ENCODE assay signal across 9 cellular contexts in the genomic region with DNA sequence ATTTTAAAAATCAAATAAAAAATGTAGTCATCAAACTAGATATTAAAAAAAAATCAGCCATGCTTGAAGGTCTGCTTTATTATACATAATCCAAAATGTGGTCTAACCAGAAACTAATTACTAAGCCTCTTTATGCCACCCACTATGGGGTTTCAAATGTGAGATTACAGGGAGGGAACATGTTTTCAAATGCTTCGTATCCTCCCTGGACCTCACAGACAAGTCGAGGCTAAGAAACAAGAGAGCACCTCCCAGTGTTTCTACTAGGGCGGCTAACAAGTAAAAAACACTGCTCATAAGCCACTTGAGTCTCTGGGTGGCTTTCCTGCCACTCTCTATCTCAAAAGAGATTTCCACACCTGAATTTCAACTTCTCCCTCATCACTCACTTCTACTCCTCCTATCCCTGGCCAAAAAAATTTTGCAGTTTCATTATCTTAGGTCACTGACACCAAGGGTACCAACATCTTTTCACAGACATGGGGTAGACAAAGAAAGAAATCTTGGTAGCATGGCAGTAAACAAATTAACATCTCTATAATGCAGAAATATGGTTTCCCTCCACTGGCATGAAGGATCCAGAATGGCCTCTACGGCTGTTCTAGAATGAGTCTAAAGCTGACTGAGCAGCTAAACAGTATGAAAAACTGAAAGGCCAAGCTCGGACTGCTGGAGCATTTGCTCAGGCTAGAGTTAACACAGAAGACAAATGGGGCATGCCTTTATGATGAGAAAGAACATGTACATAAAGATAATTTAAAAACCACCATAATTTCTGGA. TPM values are rescaled to one million over a fixed set of nuclear protein-coding genes. Genes with fewer than 3 reads are reported as not detected.
DNase-seq lines count a peak whose midpoint lies in the region; ATAC-seq, FAIRE-seq and TF ChIP-seq lines count a peak whose summit lies in the region.
"Had no signal": no experiment of that assay in that cellular context is flagged by ENCODE, and none has a peak within 500 bp of the region (broad histone marks: within the 10 kb centered on the region; RNA-seq: fewer than 3 reads in every experiment).

No MANE protein-coding gene starts in this region.

- H3K27me3 ChIP-seq in left ventricle myocardium inferior (ENCODE audit: low read depth) (no peaks in the 10 kb centered on the region), H1 (replicated peaks in 1 of 4; ENCODE audit: control insufficient read depth in 3 of 4, extremely low read depth in 1 of 4, insufficient read depth in 3 of 4, low read length in 3 of 4) (no peaks in the 10 kb centered on the region), muscle layer of duodenum (ENCODE audit: low read depth, low read length) (no peaks in the 10 kb centered on the region), aorta (ENCODE audit: control insufficient read depth in 1 of 2, insufficient read depth in 2 of 2, low read length in 1 of 2) (no peaks in the 10 kb centered on the region)
- H3K27me3 ChIP-seq: MG63 had no signal

- FAIRE-seq in H1 (lab: Jason Lieb, UNC), result no peak

- no peak overlapping the region for H2BK20ac ChIP-seq in H1 (ENCODE audit: low read length)

- CTCF ChIA-PET in H1 (lab: Charles Lee; ENCODE audit: partially characterized antibody), result interaction anchor here (1.3 kb wide), 1 partner anchor 20 kb away, joined by 3 read pairs; no protein-coding TSS in a partner anchor

- H3K9me3 ChIP-seq in left ventricle myocardium inferior (replicated peaks), result peaks cover 8% of the 10 kb centered on the region
- H3K9me3 ChIP-seq in H1 (ENCODE audit: insufficient read depth in 2 of 2, low read depth in 1 of 2, low read length in 1 of 2), result no peaks in the 10 kb centered on the region
- H3K9me3 ChIP-seq in muscle layer of duodenum (ENCODE audit: control insufficient read depth in 1 of 2, low read length in 2 of 2), result no peaks in the 10 kb centered on the region
- H3K9me3 ChIP-seq in aorta (ENCODE audit: control insufficient read depth, low read length), result no peaks in the 10 kb centered on the region
- H3K9me3 ChIP-seq: MG63 had no signal

- H3K36me3 ChIP-seq in left ventricle myocardium inferior (peaks cover 33% of the 10 kb centered on the region), H1 (ENCODE audit: control insufficient read depth in 2 of 4, insufficient read depth in 4 of 4, low read length in 3 of 4) (peaks cover 4 to 23% (median 8%) of the 10 kb centered on the region in 4 experiments; a peak in 7 of 8 replicates), muscle layer of duodenum (ENCODE audit: control insufficient read depth in 1 of 2, insufficient read depth in 2 of 2, low read length in 2 of 2) (peaks cover 4 to 35% of the 10 kb centered on the region in 2 donors), aorta (ENCODE audit: control insufficient read depth in 1 of 2, insufficient read depth in 2 of 2, low read length in 1 of 2) (no peaks in the 10 kb centered on the region)

- no peak overlapping the region for H2AFZ ChIP-seq in H1 (ENCODE audit: low read length)

- no peak for ATAC-seq in aorta (ENCODE audit: low FRiP score)

- peaks cover 79% of the 10 kb centered on the region for H3K4me1 ChIP-seq in left ventricle myocardium inferior
- no peaks in the 10 kb centered on the region; a peak in 3 of 7 replicates for H3K4me1 ChIP-seq in H1 (replicated peaks in 1 of 4; ENCODE audit: control insufficient read depth in 3 of 4, insufficient read depth in 4 of 4, low read length in 3 of 4)
- peaks cover 27 to 29% of the 10 kb centered on the region in 2 donors for H3K4me1 ChIP-seq in muscle layer of duodenum (ENCODE audit: control insufficient read depth in 1 of 2, insufficient read depth in 2 of 2, low read length in 2 of 2)
- peaks cover 4 to 5% of the 10 kb centered on the region in 2 donors for H3K4me1 ChIP-seq in aorta (ENCODE audit: control insufficient read depth in 1 of 2, insufficient read depth in 2 of 2, low read length in 2 of 2)

- DNase-seq in left ventricle myocardium inferior (no peak), cardiac septum (ENCODE audit: low spot score) (no peak), H1 (ENCODE audit: low read depth in 1 of 2, low spot score in 2 of 2) (no peak), aorta (no peak), SK-N-DZ (ENCODE audit: low spot score) (no peak), SHP77 (lab: John Stamatoyannopoulos, UW) (no peak), MV-4-11 (lab: John Stamatoyannopoulos, UW) (no peak)
- DNase-seq: MG63 had no signal

- intact Hi-C loops in left ventricle myocardium inferior (cut with micrococcal nuclease) (no loop called here), cardiac septum (cut with DNase I) (no loop called here), aorta (cut with DNase I) (loop anchor here in 1 of 2 donors (5.0 kb wide), 1 partner anchor 56 kb away; no protein-coding TSS in a partner anchor)

- H4K8ac ChIP-seq in H1 (ENCODE audit: extremely low read depth, insufficient read depth, low read length), result no peak overlapping the region

- WGBS in H1 (ENCODE audit: extremely low coverage in 1 of 2, insufficient coverage in 1 of 2, insufficient read length in 1 of 2, insufficient replicate concordance in 2 of 2, low coverage in 1 of 2, low lambda C conversion rate in 2 of 2, missing lambda C conversion rate in 1 of 2), 2 experiments, result 92% methylated on average over 5 of the region's 5 CpGs; no CpG with 5 or more reads in 1 of the 2 experiments
- WGBS in aorta, 2 donors, result 53 to 54% methylated on average over 5 of the region's 5 CpGs

- no peak overlapping the region for H3K14ac ChIP-seq in H1 (ENCODE audit: insufficient read length)

- no peak overlapping the region for H2BK15ac ChIP-seq in H1 (ENCODE audit: low read length)

- no peak overlapping the region for H3K4ac ChIP-seq in H1 (replicated peaks; ENCODE audit: insufficient read length, low read depth, low read length)

- H3K23me2 ChIP-seq in H1 (ENCODE audit: low read depth, low read length), result no peaks in the 10 kb centered on the region

- TF ChIP-seq CTCF in left ventricle myocardium inferior (IDR thresholded peaks at IDR 0.05; ENCODE audit: borderline replicate concordance) (no peak), H1 (IDR thresholded peaks at IDR 0.05; ENCODE audit: control extremely low read depth in 1 of 3, insufficient read depth in 1 of 3, low read depth in 1 of 3, low read length in 3 of 3) (no peak)

- H4K20me1 ChIP-seq in H1 (replicated peaks in 1 of 2; ENCODE audit: control insufficient read depth in 1 of 2, insufficient read depth in 2 of 2, low read length in 2 of 2), result no peaks in the 10 kb centered on the region

- TF ChIP-seq POLR2A in H1 (IDR thresholded peaks at IDR 0.05; ENCODE audit: control extremely low read depth in 1 of 2, low read depth in 2 of 2, low read length in 2 of 2), result no peak

- no peak for TF ChIP-seq RAD21 in H1 (IDR thresholded peaks at IDR 0.05 in 1 of 2, conservative IDR thresholded peaks at IDR 0.05 in 1 of 2; ENCODE audit: low read depth in 2 of 2, low read length in 2 of 2)

- peak overlapping the region; percentile 83 for H3K27ac ChIP-seq in left ventricle myocardium inferior (replicated peaks)
- H3K27ac ChIP-seq in H1 (ENCODE audit: low read depth, low read length), result no peak overlapping the region
- H3K27ac ChIP-seq in muscle layer of duodenum (ENCODE audit: low read length), result peak overlapping the region; percentile 88
- H3K27ac ChIP-seq in aorta (ENCODE audit: low read depth in 1 of 2, low read length in 2 of 2), result peak overlapping the region; percentile 33 to 86

- H3K4me3 ChIP-seq in left ventricle myocardium inferior (no peak overlapping the region), H1 (ENCODE audit: extremely low read depth in 1 of 4, insufficient read depth in 2 of 4, low read depth in 3 of 4, low read length in 4 of 4) (no peak overlapping the region), muscle layer of duodenum (ENCODE audit: low read depth in 1 of 2, low read length in 2 of 2) (peak overlapping the region in 1 of 2 donors; percentile 1), aorta (ENCODE audit: low read length in 2 of 2) (peak overlapping the region in 1 of 2 donors; percentile 41)
- H3K4me3 ChIP-seq: MG63 had no signal

- H4K91ac ChIP-seq in H1 (replicated peaks; ENCODE audit: insufficient read length, low read length), result no peak overlapping the region

- H2AK5ac ChIP-seq in H1 (ENCODE audit: low read depth, low read length), result no peak overlapping the region

- no peak overlapping the region for H3K56ac ChIP-seq in H1 (replicated peaks; ENCODE audit: insufficient read length, low read depth, low read length)

- TF ChIP-seq EP300 in H1 (IDR thresholded peaks at IDR 0.05; ENCODE audit: borderline replicate concordance in 1 of 2, low read depth in 2 of 2, low read length in 2 of 2), result no peak

- H2BK12ac ChIP-seq in H1 (ENCODE audit: low read depth, low read length), result no peak overlapping the region

- H3K23ac ChIP-seq in H1 (ENCODE audit: insufficient read length), result no peak overlapping the region

- POLR2A ChIA-PET in H1 (lab: Charles Lee; ENCODE audit: partially characterized antibody), result interaction anchor here (0.6 kb wide), 1 partner anchor 192 kb away, joined by 3 read pairs; no protein-coding TSS in a partner anchor

- no peaks in the 10 kb centered on the region for H3K79me1 ChIP-seq in H1 (ENCODE audit: low read depth, low read length)

- H3K79me2 ChIP-seq in H1 (ENCODE audit: control insufficient read depth in 1 of 2, insufficient read depth in 2 of 2, low read length in 2 of 2), result no peaks in the 10 kb centered on the region

- no peak overlapping the region for H2BK5ac ChIP-seq in H1 (ENCODE audit: low read depth, low read length)

- H3K18ac ChIP-seq in H1 (ENCODE audit: extremely low read depth, low read length), result 0 out of 2 replicates have a peak overlapping the region, but pooled peaks have one; percentile 43

- no peak overlapping the region for H2BK120ac ChIP-seq in H1 (replicated peaks; ENCODE audit: low read depth, low read length)

- H4K5ac ChIP-seq in H1 (ENCODE audit: insufficient read length, low read depth, low read length), result no peak overlapping the region

- no peak overlapping the region for H3K9ac ChIP-seq in H1 (replicated peaks in 1 of 4; ENCODE audit: extremely low read depth in 1 of 4, low read depth in 3 of 4, low read length in 3 of 4)

- no peak overlapping the region for H3K4me2 ChIP-seq in H1 (ENCODE audit: insufficient read depth in 1 of 2, low read depth in 2 of 2, low read length in 2 of 2)

RNA-seq across cellular contexts. Expression of gene PITPNB, which starts 50.9 kb away (rescaled TPM):
- total RNA-seq in left ventricle myocardium inferior, result 60.0 TPM
- 69.2 TPM for total RNA-seq in cardiac septum
- 83.0 and 89.3 TPM in 2 replicates for total RNA-seq in H1 (2021; fragmentation: NEBNext Ultra II Directional; extraction: Animal tissue kit (Norgen Biotek cat#: 25700))
- polyA plus RNA-seq in H1 (2011; rRNA removed), result 14.8 and 24.6 TPM in 2 replicates
- 25.3 TPM for polyA plus RNA-seq in H1 (2011; cell fraction: cytosol; rRNA removed)
- 12.2 TPM for polyA plus RNA-seq in H1 (2011; cell fraction: nucleus; rRNA removed)
- polyA plus RNA-seq in H1 (2012, experiment 1 of 2), result 32.2 to 66.9 TPM (median 36.0 TPM) in 4 replicates
- polyA plus RNA-seq in H1 (2012, experiment 2 of 2), result 5.7 TPM
- 44.2 TPM for polyA plus RNA-seq in H1 (2013, experiment 1 of 2)
- polyA plus RNA-seq in H1 (2013, experiment 2 of 2), result 46.9 TPM
- 36.4 and 39.1 TPM in 2 replicates for polyA minus RNA-seq in H1 (2011; rRNA and poly(A)+ RNA removed)
- polyA minus RNA-seq in H1 (2011; cell fraction: cytosol; rRNA and poly(A)+ RNA removed), result 29.1 TPM
- polyA minus RNA-seq in H1 (2011; cell fraction: nucleus; rRNA and poly(A)+ RNA removed), result 40.0 TPM
- total RNA-seq in aorta, result 100 to 1,000 TPM; 130 to 162 TPM
- polyA plus RNA-seq in aorta, result 10 to 100 TPM; 50.7 to 73.3 TPM
- polyA plus RNA-seq in SK-N-DZ (2014; cell fraction: cytosol; rRNA removed), result 38.0 and 39.1 TPM in 2 replicates
- 46.3 and 72.6 TPM in 2 replicates for polyA plus RNA-seq in SK-N-DZ (2014; cell fraction: nucleus; rRNA removed)
